ENCODE assay signal across 8 cellular contexts in genomic region chr4:64584981-64585557, GRCh38.
DNase-seq lines count a peak whose midpoint lies in the region; ATAC-seq and TF ChIP-seq lines count a peak whose summit lies in the region.

No MANE protein-coding gene starts in this region.

- no peaks in the 10 kb centered on the region for H3K36me3 Mint-ChIP-seq in natural killer cell
- peaks cover 7% of the 10 kb centered on the region for H3K36me3 Mint-ChIP-seq in natural killer cell treated with Interleukin-12 subunit alpha and Interleukin-12 subunit beta and Interleukin-15 and Interleukin-18, amount 100 ng/mL, for 72 hours
- no peaks in the 10 kb centered on the region for H3K36me3 Mint-ChIP-seq in progenitor cell of endocrine pancreas (ENCODE audit: insufficient read depth)
- no peaks in the 10 kb centered on the region for H3K36me3 Mint-ChIP-seq in activated T-cell treated with anti-CD3 and anti-CD28 coated beads, Interleukin-2, amount 50 U/mL, for 4 hours (ENCODE audit: insufficient read depth)

- CTCF ChIA-PET in PC-3 (lab: Charles Lee) = no interaction called here

- H4K20me1 ChIP-seq in PC-3 (ENCODE audit: low read length) = no peaks in the 10 kb centered on the region

- POLR2A ChIA-PET in PC-3 (lab: Charles Lee; ENCODE audit: unreplicated experiment) = no interaction called here

- H3K4me3 Mint-ChIP-seq in natural killer cell = no peak overlapping the region
- H3K4me3 Mint-ChIP-seq in natural killer cell treated with Interleukin-12 subunit alpha and Interleukin-12 subunit beta and Interleukin-15 and Interleukin-18, amount 100 ng/mL, for 72 hours = no peak overlapping the region
- H3K4me3 Mint-ChIP-seq in progenitor cell of endocrine pancreas (ENCODE audit: low read depth) = no peak overlapping the region
- no peak overlapping the region for H3K4me3 Mint-ChIP-seq in activated T-cell treated with anti-CD3 and anti-CD28 coated beads, Interleukin-2, amount 50 U/mL, for 4 hours

- H2AFZ ChIP-seq in PC-3 (ENCODE audit: low read length) = no peak overlapping the region

- no peaks in the 10 kb centered on the region for H3F3A ChIP-seq in PC-3 (ENCODE audit: low read length, unreplicated experiment)

- no peaks in the 10 kb centered on the region for H3K36me3 ChIP-seq in PC-3 (ENCODE audit: low read depth, low read length)

- H3K4me2 ChIP-seq in PC-3 (ENCODE audit: low read length) = no peak overlapping the region

- H3K4me1 Mint-ChIP-seq in natural killer cell = no peaks in the 10 kb centered on the region
- no peaks in the 10 kb centered on the region for H3K4me1 Mint-ChIP-seq in natural killer cell treated with Interleukin-12 subunit alpha and Interleukin-12 subunit beta and Interleukin-15 and Interleukin-18, amount 100 ng/mL, for 72 hours (ENCODE audit: low read depth in 2 of 2)
- H3K4me1 Mint-ChIP-seq in progenitor cell of endocrine pancreas (ENCODE audit: low read depth) = no peaks in the 10 kb centered on the region
- H3K4me1 Mint-ChIP-seq in activated T-cell treated with anti-CD3 and anti-CD28 coated beads, Interleukin-2, amount 50 U/mL, for 4 hours (ENCODE audit: low read depth) = no peaks in the 10 kb centered on the region

- ATAC-seq in natural killer cell (no peak), HG03460 (IDR thresholded peaks at IDR 0.05; ENCODE audit: unreplicated experiment) (peak; percentile 52), PC-3 (no peak), GM18873 (IDR thresholded peaks at IDR 0.05; ENCODE audit: low FRiP score, unreplicated experiment) (no peak)
- ATAC-seq in natural killer cell treated with Interleukin-12 subunit alpha and Interleukin-12 subunit beta and Interleukin-15 and Interleukin-18, amount 100 ng/mL, for 72 hours = no peak
- no peak for ATAC-seq in activated T-cell treated with anti-CD3 and anti-CD28 coated beads, Interleukin-2, amount 50 U/mL, for 4 hours

- intact Hi-C loops in natural killer cell (cut with micrococcal nuclease) (no loop called here), PC-3 (cut with micrococcal nuclease) (loop anchor here (1.0 to 2.0 kb wide), 2 partner anchors 426 to 1057 kb away; no protein-coding TSS in a partner anchor)

- DNase-seq in natural killer cell = no peak
- no peak for DNase-seq in natural killer cell treated with Interleukin-12 subunit alpha and Interleukin-12 subunit beta and Interleukin-15 and Interleukin-18, amount 100 ng/mL, for 72 hours (ENCODE audit: low spot score)
- DNase-seq in PC-3 = peak; percentile 57
- peak; percentile 55 for DNase-seq in epithelial cell of esophagus (ENCODE audit: low read depth)
- DNase-seq in progenitor cell of endocrine pancreas (ENCODE audit: low spot score, unreplicated experiment) = no peak
- DNase-seq in activated T-cell treated with anti-CD3 and anti-CD28 coated beads, Interleukin-2, amount 50 U/mL, for 4 hours = no peak

- H3K79me2 ChIP-seq in PC-3 (ENCODE audit: low read length) = no peaks in the 10 kb centered on the region

- H3K9me3 ChIP-seq in PC-3 (ENCODE audit: low read length) = no peaks in the 10 kb centered on the region

- peaks cover 0 to 13% of the 10 kb centered on the region in 2 donors for H3K9me3 Mint-ChIP-seq in natural killer cell
- peaks cover 4% of the 10 kb centered on the region for H3K9me3 Mint-ChIP-seq in natural killer cell treated with Interleukin-12 subunit alpha and Interleukin-12 subunit beta and Interleukin-15 and Interleukin-18, amount 100 ng/mL, for 72 hours
- H3K9me3 Mint-ChIP-seq in progenitor cell of endocrine pancreas (ENCODE audit: low read depth) = peaks cover 10% of the 10 kb centered on the region
- peaks cover 8% of the 10 kb centered on the region for H3K9me3 Mint-ChIP-seq in activated T-cell treated with anti-CD3 and anti-CD28 coated beads, Interleukin-2, amount 50 U/mL, for 4 hours

- H3K27me3 Mint-ChIP-seq in natural killer cell (ENCODE audit: low read depth in 2 of 2) (no peaks in the 10 kb centered on the region), progenitor cell of endocrine pancreas (no peaks in the 10 kb centered on the region)
- no peaks in the 10 kb centered on the region for H3K27me3 Mint-ChIP-seq in natural killer cell treated with Interleukin-12 subunit alpha and Interleukin-12 subunit beta and Interleukin-15 and Interleukin-18, amount 100 ng/mL, for 72 hours
- no peaks in the 10 kb centered on the region for H3K27me3 Mint-ChIP-seq in activated T-cell treated with anti-CD3 and anti-CD28 coated beads, Interleukin-2, amount 50 U/mL, for 4 hours (ENCODE audit: low read depth)

- H3K4me3 ChIP-seq in PC-3 (ENCODE audit: low read length) (no peak overlapping the region), epithelial cell of esophagus (ENCODE audit: low read length) (no peak overlapping the region)

- no peaks in the 10 kb centered on the region for H3K9me2 ChIP-seq in PC-3 (replicated peaks; ENCODE audit: low read length)

- H3K27me3 ChIP-seq in PC-3 (ENCODE audit: low read length) = no peaks in the 10 kb centered on the region

- no peaks in the 10 kb centered on the region for H3K4me1 ChIP-seq in PC-3 (ENCODE audit: insufficient read depth, low read length)

- no peak overlapping the region for H3K27ac ChIP-seq in PC-3 (ENCODE audit: low read length)

- TF ChIP-seq CTCF in natural killer cell (IDR thresholded peaks at IDR 0.05) = peak; percentile 25
- peak; percentile 62 for TF ChIP-seq CTCF in PC-3 (conservative IDR thresholded peaks at IDR 0.05; ENCODE audit: low read depth, low read length)
- peak; percentile 57 for TF ChIP-seq CTCF in epithelial cell of esophagus (IDR thresholded peaks at IDR 0.05; ENCODE audit: insufficient read depth, low read depth, low read length, missing control alignments)
- peak; percentile 80 for TF ChIP-seq CTCF in progenitor cell of endocrine pancreas (IDR thresholded peaks at IDR 0.05; ENCODE audit: unreplicated experiment)

- H3K27ac Mint-ChIP-seq in natural killer cell (no peak overlapping the region), progenitor cell of endocrine pancreas (no peak overlapping the region)
- H3K27ac Mint-ChIP-seq in natural killer cell treated with Interleukin-12 subunit alpha and Interleukin-12 subunit beta and Interleukin-15 and Interleukin-18, amount 100 ng/mL, for 72 hours = no peak overlapping the region

- BruUV-seq in PC-3 (replicated peaks; lab: Mats Ljungman, UMichigan) = no TSS peak

- no peak overlapping the region for H3K9ac ChIP-seq in PC-3 (ENCODE audit: low read length)

Comparison
In these comparisons a context has a peak if more than half of its experiments do, and no peak if none do; other contexts are left out.
1. DNase-seq: peak in PC-3 (single experiment) and epithelial cell of esophagus (single experiment); none in natural killer cell (single experiment), natural killer cell treated with Interleukin-12 subunit alpha and Interleukin-12 subunit beta and Interleukin-15 and Interleukin-18, amount 100 ng/mL, for 72 hours (single experiment), progenitor cell of endocrine pancreas (single experiment) and activated T-cell treated with anti-CD3 and anti-CD28 coated beads, Interleukin-2, amount 50 U/mL, for 4 hours (single experiment).
2. CTCF ChIP-seq: peak in every context shown above with its lines; median percentile 80 in progenitor cell of endocrine pancreas; 62 in PC-3; 57 in epithelial cell of esophagus; 25 in natural killer cell.